ENCODE assay signal across 2 cellular contexts in genomic region chr16:83838151-83838550, GRCh38.
TF ChIP-seq lines count a peak whose summit lies in the region.

No MANE protein-coding gene starts in this region.

TF ChIP-seq in GM23338, 12 proteins besides CTCF, POLR2A, EP300 and RAD21 (continued from another document):
- no peak for TF ChIP-seq ZNF462 (CRISPR knock-in tag; IDR thresholded peaks at IDR 0.05)
- no peak for TF ChIP-seq CREB1 (CRISPR knock-in tag; IDR thresholded peaks at IDR 0.05; ENCODE audit: low read depth)
- TF ChIP-seq JUNB (IDR thresholded peaks at IDR 0.05; ENCODE audit: unreplicated experiment) = no peak
- no peak for TF ChIP-seq REST (IDR thresholded peaks at IDR 0.05; ENCODE audit: unreplicated experiment)
- TF ChIP-seq ETS1 (IDR thresholded peaks at IDR 0.05) = no peak
- TF ChIP-seq STAT1 (IDR thresholded peaks at IDR 0.05; ENCODE audit: unreplicated experiment) = no peak
- no peak for TF ChIP-seq ZNF331 (CRISPR knock-in tag; IDR thresholded peaks at IDR 0.05; ENCODE audit: low read depth)
- no peak for TF ChIP-seq ZNF114 (CRISPR knock-in tag; IDR thresholded peaks at IDR 0.05)
- TF ChIP-seq EZH2phosphoT487 (IDR thresholded peaks at IDR 0.05; ENCODE audit: unreplicated experiment) = no peak
- TF ChIP-seq EZH2 (IDR thresholded peaks at IDR 0.05; ENCODE audit: low read depth, unreplicated experiment) = no peak
- no peak for TF ChIP-seq NANOG (IDR thresholded peaks at IDR 0.05; ENCODE audit: borderline replicate concordance)
TF ChIP-seq in GM23338: peak in this region for 0.

TF ChIP-seq in HEK293, 187 proteins besides CTCF, POLR2A, EP300 and RAD21 (continued from another document):
- no peak for TF ChIP-seq REST (tag by site-specific recombination; IDR thresholded peaks at IDR 0.05)
- TF ChIP-seq ZBTB44 (tag by site-specific recombination; IDR thresholded peaks at IDR 0.05) = no peak
- no peak for TF ChIP-seq ZNF501 (tag by site-specific recombination; IDR thresholded peaks at IDR 0.05)
- TF ChIP-seq ZBTB48 (tag by site-specific recombination; IDR thresholded peaks at IDR 0.05) = no peak
- no peak for TF ChIP-seq ZNF23 (tag by site-specific recombination; IDR thresholded peaks at IDR 0.05; ENCODE audit: borderline replicate concordance)
- TF ChIP-seq ZNF768 (tag by site-specific recombination; IDR thresholded peaks at IDR 0.05) = no peak
- TF ChIP-seq ZNF175 (tag by site-specific recombination; IDR thresholded peaks at IDR 0.05) = no peak
- peak; percentile 27; the same call in 1 of the 2 replicates for TF ChIP-seq BCL6B (tag by site-specific recombination; IDR thresholded peaks at IDR 0.05)
- no peak for TF ChIP-seq ZNF341 (tag by site-specific recombination; IDR thresholded peaks at IDR 0.05; ENCODE audit: low read depth)
- TF ChIP-seq ZNF777 (tag by site-specific recombination; IDR thresholded peaks at IDR 0.05; ENCODE audit: borderline replicate concordance) = no peak
- TF ChIP-seq ZNF221 (tag by site-specific recombination; IDR thresholded peaks at IDR 0.05; ENCODE audit: borderline replicate concordance) = no peak
- TF ChIP-seq ZNF248 (tag by site-specific recombination; IDR thresholded peaks at IDR 0.05) = no peak
- TF ChIP-seq ZNF214 (tag by site-specific recombination; IDR thresholded peaks at IDR 0.05; ENCODE audit: borderline replicate concordance) = no peak
- peak; percentile 89 for TF ChIP-seq PRDM1 (tag by site-specific recombination; IDR thresholded peaks at IDR 0.05)
